1 cellular context compared by ENCODE assay signal in genomic region chr2:21095178-21095577, GRCh38.
TF ChIP-seq lines count a peak whose summit lies in the region.

No MANE protein-coding gene starts in this region.

TF ChIP-seq in HepG2, 621 proteins besides CTCF, POLR2A, EP300 and RAD21 (continued from another document):
- TF ChIP-seq, protein P1, sequence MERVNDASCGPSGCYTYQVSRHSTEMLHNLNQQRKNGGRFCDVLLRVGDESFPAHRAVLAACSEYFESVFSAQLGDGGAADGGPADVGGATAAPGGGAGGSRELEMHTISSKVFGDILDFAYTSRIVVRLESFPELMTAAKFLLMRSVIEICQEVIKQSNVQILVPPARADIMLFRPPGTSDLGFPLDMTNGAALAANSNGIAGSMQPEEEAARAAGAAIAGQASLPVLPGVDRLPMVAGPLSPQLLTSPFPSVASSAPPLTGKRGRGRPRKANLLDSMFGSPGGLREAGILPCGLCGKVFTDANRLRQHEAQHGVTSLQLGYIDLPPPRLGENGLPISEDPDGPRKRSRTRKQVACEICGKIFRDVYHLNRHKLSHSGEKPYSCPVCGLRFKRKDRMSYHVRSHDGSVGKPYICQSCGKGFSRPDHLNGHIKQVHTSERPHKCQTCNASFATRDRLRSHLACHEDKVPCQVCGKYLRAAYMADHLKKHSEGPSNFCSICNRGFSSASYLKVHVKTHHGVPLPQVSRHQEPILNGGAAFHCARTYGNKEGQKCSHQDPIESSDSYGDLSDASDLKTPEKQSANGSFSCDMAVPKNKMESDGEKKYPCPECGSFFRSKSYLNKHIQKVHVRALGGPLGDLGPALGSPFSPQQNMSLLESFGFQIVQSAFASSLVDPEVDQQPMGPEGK (CRISPR knock-in tag; IDR thresholded peaks at IDR 0.05): 0 out of 2 replicates have a peak, but pooled peaks have one; percentile 8
- TF ChIP-seq KAT7 (CRISPR knock-in tag; IDR thresholded peaks at IDR 0.05; ENCODE audit: borderline replicate concordance) (0 out of 2 replicates have a peak, but pooled peaks have one; percentile 57), ZNF609 (CRISPR knock-in tag; IDR thresholded peaks at IDR 0.05; ENCODE audit: borderline replicate concordance) (no peak; the same call in 1 of the 2 replicates), PAWR (CRISPR knock-in tag; IDR thresholded peaks at IDR 0.05; ENCODE audit: borderline replicate concordance) (no peak), BCL6 (CRISPR knock-in tag; IDR thresholded peaks at IDR 0.05) (0 out of 2 replicates have a peak, but pooled peaks have one; percentile 49), LCORL (IDR thresholded peaks at IDR 0.05) (no peak), LCORL (CRISPR knock-in tag; IDR thresholded peaks at IDR 0.05) (no peak), THRA (CRISPR knock-in tag; IDR thresholded peaks at IDR 0.05; ENCODE audit: borderline replicate concordance) (0 out of 2 replicates have a peak, but pooled peaks have one; percentile 12), HMG20A (CRISPR knock-in tag; IDR thresholded peaks at IDR 0.05; ENCODE audit: borderline replicate concordance) (0 out of 2 replicates have a peak, but pooled peaks have one; percentile 8), NPAS2 (CRISPR knock-in tag; IDR thresholded peaks at IDR 0.05; ENCODE audit: borderline replicate concordance) (no peak), YEATS2 (CRISPR knock-in tag; IDR thresholded peaks at IDR 0.05; ENCODE audit: borderline replicate concordance) (peak; percentile 40; the same call in 1 of the 2 replicates), ZNF329 (CRISPR knock-in tag; IDR thresholded peaks at IDR 0.05; ENCODE audit: low read depth) (no peak), SIX4 (CRISPR knock-in tag; IDR thresholded peaks at IDR 0.05) (peak; percentile 93), SIX1 (CRISPR knock-in tag; IDR thresholded peaks at IDR 0.05; ENCODE audit: borderline replicate concordance) (peak; percentile 83), IRF2 (CRISPR knock-in tag; IDR thresholded peaks at IDR 0.05) (0 out of 2 replicates have a peak, but pooled peaks have one; percentile 9), SOX13 (IDR thresholded peaks at IDR 0.05) (no peak), SOX13 (CRISPR knock-in tag; conservative IDR thresholded peaks at IDR 0.05 in 1 of 2, IDR thresholded peaks at IDR 0.05 in 1 of 2) (0 out of 4 replicates have a peak, but pooled peaks of 1 of the 2 experiments have one; percentile 9), POGZ (CRISPR knock-in tag; IDR thresholded peaks at IDR 0.05) (no peak), RBM22 (optimal IDR thresholded peaks at IDR 0.05; ENCODE audit: low read length) (no peak), SOX5 (CRISPR knock-in tag; IDR thresholded peaks at IDR 0.05; ENCODE audit: borderline replicate concordance) (no peak)
- TF ChIP-seq, protein P2, sequence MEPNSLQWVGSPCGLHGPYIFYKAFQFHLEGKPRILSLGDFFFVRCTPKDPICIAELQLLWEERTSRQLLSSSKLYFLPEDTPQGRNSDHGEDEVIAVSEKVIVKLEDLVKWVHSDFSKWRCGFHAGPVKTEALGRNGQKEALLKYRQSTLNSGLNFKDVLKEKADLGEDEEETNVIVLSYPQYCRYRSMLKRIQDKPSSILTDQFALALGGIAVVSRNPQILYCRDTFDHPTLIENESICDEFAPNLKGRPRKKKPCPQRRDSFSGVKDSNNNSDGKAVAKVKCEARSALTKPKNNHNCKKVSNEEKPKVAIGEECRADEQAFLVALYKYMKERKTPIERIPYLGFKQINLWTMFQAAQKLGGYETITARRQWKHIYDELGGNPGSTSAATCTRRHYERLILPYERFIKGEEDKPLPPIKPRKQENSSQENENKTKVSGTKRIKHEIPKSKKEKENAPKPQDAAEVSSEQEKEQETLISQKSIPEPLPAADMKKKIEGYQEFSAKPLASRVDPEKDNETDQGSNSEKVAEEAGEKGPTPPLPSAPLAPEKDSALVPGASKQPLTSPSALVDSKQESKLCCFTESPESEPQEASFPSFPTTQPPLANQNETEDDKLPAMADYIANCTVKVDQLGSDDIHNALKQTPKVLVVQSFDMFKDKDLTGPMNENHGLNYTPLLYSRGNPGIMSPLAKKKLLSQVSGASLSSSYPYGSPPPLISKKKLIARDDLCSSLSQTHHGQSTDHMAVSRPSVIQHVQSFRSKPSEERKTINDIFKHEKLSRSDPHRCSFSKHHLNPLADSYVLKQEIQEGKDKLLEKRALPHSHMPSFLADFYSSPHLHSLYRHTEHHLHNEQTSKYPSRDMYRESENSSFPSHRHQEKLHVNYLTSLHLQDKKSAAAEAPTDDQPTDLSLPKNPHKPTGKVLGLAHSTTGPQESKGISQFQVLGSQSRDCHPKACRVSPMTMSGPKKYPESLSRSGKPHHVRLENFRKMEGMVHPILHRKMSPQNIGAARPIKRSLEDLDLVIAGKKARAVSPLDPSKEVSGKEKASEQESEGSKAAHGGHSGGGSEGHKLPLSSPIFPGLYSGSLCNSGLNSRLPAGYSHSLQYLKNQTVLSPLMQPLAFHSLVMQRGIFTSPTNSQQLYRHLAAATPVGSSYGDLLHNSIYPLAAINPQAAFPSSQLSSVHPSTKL (CRISPR knock-in tag; IDR thresholded peaks at IDR 0.05): 0 out of 2 replicates have a peak, but pooled peaks have one; percentile 2
- TF ChIP-seq, protein P3, sequence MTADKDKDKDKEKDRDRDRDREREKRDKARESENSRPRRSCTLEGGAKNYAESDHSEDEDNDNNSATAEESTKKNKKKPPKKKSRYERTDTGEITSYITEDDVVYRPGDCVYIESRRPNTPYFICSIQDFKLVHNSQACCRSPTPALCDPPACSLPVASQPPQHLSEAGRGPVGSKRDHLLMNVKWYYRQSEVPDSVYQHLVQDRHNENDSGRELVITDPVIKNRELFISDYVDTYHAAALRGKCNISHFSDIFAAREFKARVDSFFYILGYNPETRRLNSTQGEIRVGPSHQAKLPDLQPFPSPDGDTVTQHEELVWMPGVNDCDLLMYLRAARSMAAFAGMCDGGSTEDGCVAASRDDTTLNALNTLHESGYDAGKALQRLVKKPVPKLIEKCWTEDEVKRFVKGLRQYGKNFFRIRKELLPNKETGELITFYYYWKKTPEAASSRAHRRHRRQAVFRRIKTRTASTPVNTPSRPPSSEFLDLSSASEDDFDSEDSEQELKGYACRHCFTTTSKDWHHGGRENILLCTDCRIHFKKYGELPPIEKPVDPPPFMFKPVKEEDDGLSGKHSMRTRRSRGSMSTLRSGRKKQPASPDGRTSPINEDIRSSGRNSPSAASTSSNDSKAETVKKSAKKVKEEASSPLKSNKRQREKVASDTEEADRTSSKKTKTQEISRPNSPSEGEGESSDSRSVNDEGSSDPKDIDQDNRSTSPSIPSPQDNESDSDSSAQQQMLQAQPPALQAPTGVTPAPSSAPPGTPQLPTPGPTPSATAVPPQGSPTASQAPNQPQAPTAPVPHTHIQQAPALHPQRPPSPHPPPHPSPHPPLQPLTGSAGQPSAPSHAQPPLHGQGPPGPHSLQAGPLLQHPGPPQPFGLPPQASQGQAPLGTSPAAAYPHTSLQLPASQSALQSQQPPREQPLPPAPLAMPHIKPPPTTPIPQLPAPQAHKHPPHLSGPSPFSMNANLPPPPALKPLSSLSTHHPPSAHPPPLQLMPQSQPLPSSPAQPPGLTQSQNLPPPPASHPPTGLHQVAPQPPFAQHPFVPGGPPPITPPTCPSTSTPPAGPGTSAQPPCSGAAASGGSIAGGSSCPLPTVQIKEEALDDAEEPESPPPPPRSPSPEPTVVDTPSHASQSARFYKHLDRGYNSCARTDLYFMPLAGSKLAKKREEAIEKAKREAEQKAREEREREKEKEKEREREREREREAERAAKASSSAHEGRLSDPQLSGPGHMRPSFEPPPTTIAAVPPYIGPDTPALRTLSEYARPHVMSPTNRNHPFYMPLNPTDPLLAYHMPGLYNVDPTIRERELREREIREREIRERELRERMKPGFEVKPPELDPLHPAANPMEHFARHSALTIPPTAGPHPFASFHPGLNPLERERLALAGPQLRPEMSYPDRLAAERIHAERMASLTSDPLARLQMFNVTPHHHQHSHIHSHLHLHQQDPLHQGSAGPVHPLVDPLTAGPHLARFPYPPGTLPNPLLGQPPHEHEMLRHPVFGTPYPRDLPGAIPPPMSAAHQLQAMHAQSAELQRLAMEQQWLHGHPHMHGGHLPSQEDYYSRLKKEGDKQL (CRISPR knock-in tag; IDR thresholded peaks at IDR 0.05; ENCODE audit: low read depth): no peak
- TF ChIP-seq, protein P4, sequence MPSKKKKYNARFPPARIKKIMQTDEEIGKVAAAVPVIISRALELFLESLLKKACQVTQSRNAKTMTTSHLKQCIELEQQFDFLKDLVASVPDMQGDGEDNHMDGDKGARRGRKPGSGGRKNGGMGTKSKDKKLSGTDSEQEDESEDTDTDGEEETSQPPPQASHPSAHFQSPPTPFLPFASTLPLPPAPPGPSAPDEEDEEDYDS (CRISPR knock-in tag; IDR thresholded peaks at IDR 0.05): 0 out of 2 replicates have a peak, but pooled peaks have one; percentile 4
TF ChIP-seq in HepG2: peak in this region for 13.
